1 cellular context compared by ENCODE assay signal in the genomic region with DNA sequence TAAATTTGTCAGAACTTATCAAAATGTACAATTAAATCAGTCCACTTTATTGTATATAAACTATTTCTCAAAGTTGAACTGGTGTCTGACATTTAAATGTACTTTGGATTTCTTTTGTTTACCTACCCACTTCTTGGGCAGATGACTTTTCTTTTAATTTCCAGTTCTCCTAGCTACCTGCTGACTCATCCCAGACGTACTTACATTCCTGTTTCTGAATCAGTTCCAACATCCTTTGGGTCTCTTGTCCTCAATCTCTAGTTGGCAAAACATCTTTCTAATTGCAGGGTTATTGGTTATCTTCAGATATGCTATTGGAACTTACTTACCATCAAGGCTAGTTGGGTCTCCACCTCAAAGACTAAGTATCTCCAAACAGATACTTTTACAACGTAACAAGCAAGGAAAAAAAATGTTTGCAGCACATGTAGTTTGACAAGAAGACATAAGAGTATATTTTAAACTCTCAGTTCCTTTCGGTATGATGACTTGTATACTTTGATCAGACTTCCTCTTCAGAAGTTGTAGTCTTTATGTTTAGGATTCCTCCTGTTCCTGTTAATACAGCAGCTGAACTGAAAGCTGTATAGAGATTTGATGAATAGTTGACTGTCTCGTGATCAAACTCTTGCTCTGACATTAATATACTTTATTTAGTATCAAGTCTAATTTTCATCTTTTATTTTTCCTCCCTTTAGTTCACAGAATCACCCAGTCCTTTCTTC.
TF ChIP-seq lines count a peak whose summit lies in the region.

No MANE protein-coding gene starts in this region.

TF ChIP-seq in endothelial cell of umbilical vein, 7 proteins besides CTCF, POLR2A, EP300 and RAD21 (continued from another document):
- TF ChIP-seq EZH2 (IDR thresholded peaks at IDR 0.05; ENCODE audit: borderline replicate concordance, low read depth, low read length, severe bottlenecking), result no peak
